ENCODE assay signal across 8 cellular contexts in the genomic region with DNA sequence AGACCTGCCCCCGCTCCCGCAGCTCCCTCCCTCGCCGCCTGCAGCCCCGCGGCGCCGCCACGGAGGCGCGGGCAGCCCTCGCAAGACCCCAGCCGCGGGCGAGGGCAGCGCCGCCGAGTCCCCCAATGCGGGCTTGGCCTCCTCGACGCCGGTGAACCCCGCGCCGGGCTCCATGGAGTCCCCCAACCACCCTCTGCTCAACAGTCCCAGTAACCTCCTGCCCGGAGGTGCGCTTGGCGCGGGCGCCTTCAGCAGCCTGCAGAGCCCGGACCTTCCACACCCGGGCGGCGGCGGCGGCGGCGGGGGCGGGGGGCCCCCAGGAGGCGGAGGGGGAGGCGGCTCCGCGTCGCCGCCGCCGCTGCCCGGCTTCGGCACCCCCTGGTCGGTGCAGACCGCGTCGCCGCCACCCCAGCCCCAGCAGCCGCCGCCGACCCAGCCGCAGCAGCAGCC. TPM values are rescaled to one million over a fixed set of nuclear protein-coding genes. Genes with fewer than 3 reads are reported as not detected.
DNase-seq lines count a peak whose midpoint lies in the region; ATAC-seq, FAIRE-seq and TF ChIP-seq lines count a peak whose summit lies in the region.

No MANE protein-coding gene starts in this region.

- no peaks in the 10 kb centered on the region for H3K9me3 ChIP-seq in SK-N-SH

- CTCF ChIA-PET in SK-N-SH (lab: Yijun Ruan, JAX) = interaction anchor here (0.7 to 2.5 kb wide), 4 partner anchors 159 to 1420 kb away, joined by 3 to 9 read pairs (median 4); no protein-coding TSS in a partner anchor

- peaks cover 13 to 25% of the 10 kb centered on the region in 2 experiments; a peak in 3 of 4 replicates for H3K4me1 ChIP-seq in SK-N-SH (ENCODE audit: control insufficient read depth in 1 of 2, insufficient read depth in 2 of 2, low read depth in 1 of 2, low read length in 1 of 2)

- no peaks in the 10 kb centered on the region for H3K9me2 ChIP-seq in SK-N-SH

- H2AFZ ChIP-seq in SK-N-SH (ENCODE audit: low read depth) = no peak overlapping the region

- peak overlapping the region; percentile 96 for H3K9ac ChIP-seq in SK-N-SH

- peaks cover 10 to 14% of the 10 kb centered on the region in 2 experiments for H3K36me3 ChIP-seq in SK-N-SH (replicated peaks in 1 of 2; ENCODE audit: control insufficient read depth in 1 of 2, insufficient read depth in 2 of 2, low read length in 1 of 2)

- peaks cover 28% of the 10 kb centered on the region for H4K20me1 ChIP-seq in SK-N-SH (ENCODE audit: insufficient read depth)

- peaks cover 48% of the 10 kb centered on the region for H3K79me2 ChIP-seq in SK-N-SH (ENCODE audit: insufficient read depth)

- FAIRE-seq in HTR-8/SVneo (lab: Jason Lieb, UNC) = no peak

- no peak for TF ChIP-seq RAD21 in SK-N-SH (IDR thresholded peaks at IDR 0.05; ENCODE audit: low read length)

- 0% methylated on average over 1 of the region's 58 CpGs for WGBS in SK-N-SH (ENCODE audit: low lambda C conversion rate)
- 4 to 10% methylated on average over 2 to 5 of the region's 58 CpGs for WGBS in lower leg skin, 2 donors

- intact Hi-C loops in lower leg skin (cut with DNase I; ENCODE audit: low total_unique reads) = loop anchor here (10.0 kb wide), 1 partner anchor 651 kb away; a partner anchor contains a TSS

- no peak for TF ChIP-seq POLR2A in lower leg skin (IDR thresholded peaks at IDR 0.05)

- TF ChIP-seq EP300 in SK-N-SH (IDR thresholded peaks at IDR 0.05; ENCODE audit: borderline replicate concordance in 1 of 2, low read depth in 1 of 2, low read length in 1 of 2) = no peak

- H3F3A ChIP-seq in SK-N-SH (replicated peaks; ENCODE audit: insufficient read depth) = peaks cover 15% of the 10 kb centered on the region

- peak; percentile 69 for DNase-seq in SK-N-SH
- DNase-seq in choroid plexus epithelial cell (ENCODE audit: low read depth) = peak; percentile 50
- peak; percentile 26 to 90 for DNase-seq in lower leg skin (ENCODE audit: low spot score in 2 of 2)
- peak in 2 of 3 donors; percentile 19 to 22 for DNase-seq in stimulated activated CD4-positive, alpha-beta T cell treated with anti-CD3 and anti-CD28 coated beads, TNF-alpha, amount 100 ng/mL, for 48 hours (ENCODE audit: low read depth in 3 of 3)
- no peak for DNase-seq in HTR-8/SVneo (ENCODE audit: insufficient read length, low spot score)

- H3K4me3 ChIP-seq in SK-N-SH (ENCODE audit: low read depth in 2 of 2, low read length in 1 of 2) (peak overlapping the region; percentile 94 to 96), choroid plexus epithelial cell (ENCODE audit: low read depth, low read length) (peak overlapping the region; percentile 85), lower leg skin (ENCODE audit: low read depth, poor library complexity, severe bottlenecking) (peak overlapping the region; percentile 97)

- H3K4me2 ChIP-seq in SK-N-SH = peak overlapping the region; percentile 99

- H3K27me3 ChIP-seq in SK-N-SH (ENCODE audit: insufficient read depth) = no peaks in the 10 kb centered on the region

- ATAC-seq in SK-N-SH treated with all-trans-retinoic acid at 6 μM for 48 hours (no peak), HG03175 (IDR thresholded peaks at IDR 0.05; ENCODE audit: unreplicated experiment) (peak; percentile 19)

- 0 out of 2 replicates have a peak, but pooled peaks have one; percentile 7 for TF ChIP-seq CTCF in SK-N-SH (IDR thresholded peaks at IDR 0.05)
- no peak for TF ChIP-seq CTCF in VCaP (conservative IDR thresholded peaks at IDR 0.05)
- TF ChIP-seq CTCF in choroid plexus epithelial cell (conservative IDR thresholded peaks at IDR 0.05; ENCODE audit: low read depth, low read length) = no peak
- no peak for TF ChIP-seq CTCF in lower leg skin (IDR thresholded peaks at IDR 0.05)

- H3K27ac ChIP-seq in SK-N-SH (ENCODE audit: low read depth in 2 of 2, low read length in 1 of 2) = peak overlapping the region; percentile 96 to 98
- peak overlapping the region; percentile 90 for H3K27ac ChIP-seq in VCaP

- POLR2A ChIA-PET in SK-N-SH (lab: Yijun Ruan, JAX) = interaction anchor here (1.7 kb wide), 1 partner anchor 129 kb away, joined by 7 read pairs; no protein-coding TSS in a partner anchor

TF ChIP-seq in SK-N-SH, 30 proteins besides CTCF, POLR2A, EP300 and RAD21:
- TF ChIP-seq MXI1 (IDR thresholded peaks at IDR 0.05; ENCODE audit: low read depth, low read length) (0 out of 2 replicates have a peak, but pooled peaks have one; percentile 9), FOXM1 (IDR thresholded peaks at IDR 0.05; ENCODE audit: low read depth) (no peak)

TF ChIP-seq in SK-N-SH treated with all-trans-retinoic acid at 6 μM for 48 hours, 23 proteins besides CTCF, POLR2A, EP300 and RAD21:
- TF ChIP-seq TCF4 (CRISPR knock-in tag; IDR thresholded peaks at IDR 0.05; ENCODE audit: borderline replicate concordance) = no peak
- no peak for TF ChIP-seq ARNTL (CRISPR knock-in tag; IDR thresholded peaks at IDR 0.05; ENCODE audit: borderline replicate concordance, low read depth)
- TF ChIP-seq, protein P1, sequence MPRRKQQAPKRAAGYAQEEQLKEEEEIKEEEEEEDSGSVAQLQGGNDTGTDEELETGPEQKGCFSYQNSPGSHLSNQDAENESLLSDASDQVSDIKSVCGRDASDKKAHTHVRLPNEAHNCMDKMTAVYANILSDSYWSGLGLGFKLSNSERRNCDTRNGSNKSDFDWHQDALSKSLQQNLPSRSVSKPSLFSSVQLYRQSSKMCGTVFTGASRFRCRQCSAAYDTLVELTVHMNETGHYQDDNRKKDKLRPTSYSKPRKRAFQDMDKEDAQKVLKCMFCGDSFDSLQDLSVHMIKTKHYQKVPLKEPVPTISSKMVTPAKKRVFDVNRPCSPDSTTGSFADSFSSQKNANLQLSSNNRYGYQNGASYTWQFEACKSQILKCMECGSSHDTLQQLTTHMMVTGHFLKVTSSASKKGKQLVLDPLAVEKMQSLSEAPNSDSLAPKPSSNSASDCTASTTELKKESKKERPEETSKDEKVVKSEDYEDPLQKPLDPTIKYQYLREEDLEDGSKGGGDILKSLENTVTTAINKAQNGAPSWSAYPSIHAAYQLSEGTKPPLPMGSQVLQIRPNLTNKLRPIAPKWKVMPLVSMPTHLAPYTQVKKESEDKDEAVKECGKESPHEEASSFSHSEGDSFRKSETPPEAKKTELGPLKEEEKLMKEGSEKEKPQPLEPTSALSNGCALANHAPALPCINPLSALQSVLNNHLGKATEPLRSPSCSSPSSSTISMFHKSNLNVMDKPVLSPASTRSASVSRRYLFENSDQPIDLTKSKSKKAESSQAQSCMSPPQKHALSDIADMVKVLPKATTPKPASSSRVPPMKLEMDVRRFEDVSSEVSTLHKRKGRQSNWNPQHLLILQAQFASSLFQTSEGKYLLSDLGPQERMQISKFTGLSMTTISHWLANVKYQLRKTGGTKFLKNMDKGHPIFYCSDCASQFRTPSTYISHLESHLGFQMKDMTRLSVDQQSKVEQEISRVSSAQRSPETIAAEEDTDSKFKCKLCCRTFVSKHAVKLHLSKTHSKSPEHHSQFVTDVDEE (CRISPR knock-in tag; IDR thresholded peaks at IDR 0.05) = no peak
- TF ChIP-seq, protein P2, sequence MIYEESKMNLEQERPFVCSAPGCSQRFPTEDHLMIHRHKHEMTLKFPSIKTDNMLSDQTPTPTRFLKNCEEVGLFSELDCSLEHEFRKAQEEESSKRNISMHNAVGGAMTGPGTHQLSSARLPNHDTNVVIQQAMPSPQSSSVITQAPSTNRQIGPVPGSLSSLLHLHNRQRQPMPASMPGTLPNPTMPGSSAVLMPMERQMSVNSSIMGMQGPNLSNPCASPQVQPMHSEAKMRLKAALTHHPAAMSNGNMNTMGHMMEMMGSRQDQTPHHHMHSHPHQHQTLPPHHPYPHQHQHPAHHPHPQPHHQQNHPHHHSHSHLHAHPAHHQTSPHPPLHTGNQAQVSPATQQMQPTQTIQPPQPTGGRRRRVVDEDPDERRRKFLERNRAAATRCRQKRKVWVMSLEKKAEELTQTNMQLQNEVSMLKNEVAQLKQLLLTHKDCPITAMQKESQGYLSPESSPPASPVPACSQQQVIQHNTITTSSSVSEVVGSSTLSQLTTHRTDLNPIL (CRISPR knock-in tag; IDR thresholded peaks at IDR 0.05; ENCODE audit: low read depth) = no peak

RNA-seq across cellular contexts. Expression of a gene that starts 1.2 kb away (rescaled TPM):
- polyA plus RNA-seq in SK-N-SH (2012; rRNA removed) = 2.1 and 2.8 TPM in 2 replicates
- polyA plus RNA-seq in SK-N-SH (2012; cell fraction: cytosol; rRNA removed) = 3.4 and 3.6 TPM in 2 replicates
- 5.7 and 12.7 TPM in 2 replicates for polyA plus RNA-seq in SK-N-SH (2012; cell fraction: nucleus; rRNA removed)
- total RNA-seq in lower leg skin = 10 to 100 TPM; 45.3 to 61.1 (median 52.8) TPM
